In the genomic region with DNA sequence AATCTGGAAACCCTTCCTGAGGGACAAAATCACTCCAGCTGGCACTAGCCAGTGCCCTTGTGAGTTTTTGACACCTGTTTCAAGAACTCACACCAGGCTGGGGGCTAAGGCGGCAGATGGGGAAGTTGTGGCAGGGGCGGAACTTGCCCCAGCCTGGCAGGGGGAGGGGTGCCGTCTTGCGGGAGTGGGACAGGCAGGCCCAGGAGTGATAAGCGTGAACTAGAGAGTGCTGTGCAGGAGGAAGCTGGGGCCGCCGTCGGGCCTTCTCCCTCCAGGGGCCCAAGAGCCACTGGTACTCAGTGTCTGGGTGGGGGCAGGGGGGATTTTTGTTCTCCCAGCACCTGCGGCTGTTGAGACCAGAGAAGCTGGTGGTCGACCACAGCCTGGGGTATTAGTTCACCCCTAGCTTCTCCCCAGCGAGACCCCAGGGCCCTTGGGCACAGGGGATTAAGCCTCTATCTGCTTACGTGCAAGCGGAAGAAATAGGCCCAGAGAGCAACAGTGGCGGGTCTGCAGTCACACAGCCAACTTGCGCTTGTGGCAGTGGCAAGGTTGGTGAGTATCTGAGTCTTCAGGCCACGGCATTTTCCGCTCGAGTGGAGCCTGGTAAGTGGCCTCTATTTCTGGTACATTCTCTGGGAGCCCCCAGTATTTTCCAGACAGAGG, we compare ENCODE assay signal across 10 cellular contexts. TPM values are rescaled to one million over a fixed set of nuclear protein-coding genes. Genes with fewer than 3 reads are reported as not detected.
DNase-seq lines count a peak whose midpoint lies in the region; ATAC-seq and TF ChIP-seq lines count a peak whose summit lies in the region.
"Had no signal": no experiment of that assay in that cellular context is flagged by ENCODE, and none has a peak within 500 bp of the region (broad histone marks: within the 10 kb centered on the region; RNA-seq: fewer than 3 reads in every experiment).

No MANE protein-coding gene starts in this region.

- H3K4me1 ChIP-seq in breast epithelium: no peaks in the 10 kb centered on the region

- H3K36me3 ChIP-seq in breast epithelium: no peaks in the 10 kb centered on the region

- peak overlapping the region; percentile 51 for H3K4me3 ChIP-seq in NB4 (ENCODE audit: low read depth, low read length)
- no peak overlapping the region for H3K4me3 ChIP-seq in breast epithelium

- intact Hi-C loops in Right ventricle myocardium superior (cut with DNase I) (no loop called here), breast epithelium (cut with DNase I; ENCODE audit: low total_unique reads) (no loop called here)

- DNase-seq in NB4 (ENCODE audit: low read depth) (peak; percentile 98), Right ventricle myocardium superior (peak; percentile 78), breast epithelium (ENCODE audit: low spot score in 2 of 2) (no peak), COLO668 (lab: John Stamatoyannopoulos, UW; ENCODE audit: unreplicated experiment) (no peak), inferior parietal cortex (ENCODE audit: extremely low spot score) (no peak)
- no peak for DNase-seq in stimulated activated CD4-positive, alpha-beta T cell treated with anti-CD3 and anti-CD28 coated beads, Interleukin-12 subunit alpha, Interleukin-12 subunit beta, amount 100 ng/mL, for 4 hours
- DNase-seq: activated CD8-positive, alpha-beta memory T cell treated with anti-CD3 and anti-CD28 coated beads, Interleukin-2, amount 50 U/mL, for 4 hours; PC-3 had no signal

- no peaks in the 10 kb centered on the region for H3K9me3 ChIP-seq in breast epithelium

- TF ChIP-seq POLR2A in NB4 (IDR thresholded peaks at IDR 0.05; ENCODE audit: extremely low read depth, insufficient read length): peak; percentile 23
- TF ChIP-seq POLR2A in breast epithelium (IDR thresholded peaks at IDR 0.05): no peak

- ATAC-seq in GM19463 (IDR thresholded peaks at IDR 0.05; ENCODE audit: unreplicated experiment) (peak; percentile 36), Right ventricle myocardium superior (ENCODE audit: poor library complexity) (peak; percentile 65)

- TF ChIP-seq CTCF in NB4 (IDR thresholded peaks at IDR 0.05; ENCODE audit: low read depth, low read length) (no peak), breast epithelium (IDR thresholded peaks at IDR 0.05) (no peak)

- H3K27ac ChIP-seq in temporal lobe (ENCODE audit: low read depth, low read length): peak overlapping the region; percentile 17
- H3K27ac ChIP-seq in breast epithelium: no peak overlapping the region

- no peaks in the 10 kb centered on the region for H3K27me3 ChIP-seq in breast epithelium

RNA-seq across cellular contexts. Expression of a gene that starts 40.1 kb away (rescaled TPM):
- total RNA-seq in Right ventricle myocardium superior (7.2 TPM), temporal lobe (2.2 TPM), breast epithelium (10 to 100 TPM; 14.6 to 24.6 (median 24.3) TPM)

Comparison
In these comparisons a context has a peak if more than half of its experiments do, and no peak if none do; other contexts are left out.
1. DNase-seq: peak in NB4 (single experiment) and Right ventricle myocardium superior (single experiment); none in stimulated activated CD4-positive, alpha-beta T cell treated with anti-CD3 and anti-CD28 coated beads, Interleukin-12 subunit alpha, Interleukin-12 subunit beta, amount 100 ng/mL, for 4 hours (single experiment), breast epithelium (0 of 2), COLO668 (single experiment) and inferior parietal cortex (single experiment).